21 cellular contexts compared by ENCODE assay signal in genomic region chr7:151634643-151635042, GRCh38.
"Had no signal": no experiment of that assay in that cellular context is flagged by ENCODE, and none has a peak within 500 bp of the region (broad histone marks: within the 10 kb centered on the region; RNA-seq: fewer than 3 reads in every experiment).

No MANE protein-coding gene starts in this region.

- H3K27me3 ChIP-seq: brain microvascular endothelial cell had no signal

- H3K9me3 Mint-ChIP-seq: activated CD4-positive, alpha-beta T cell treated with anti-CD3 and anti-CD28 coated beads, Interleukin-2, amount 10 ng/mL, durations not matched to agents 24 days and 14 days had no signal

- H3K4me3 Mint-ChIP-seq: activated B cell treated with CpG ODN at 0.5 μM for 24 hours; activated CD4-positive, alpha-beta T cell treated with anti-CD3 and anti-CD28 coated beads, Interleukin-2, amount 10 ng/mL, durations not matched to agents 24 days and 14 days; activated CD8-positive, alpha-beta memory T cell treated with anti-CD3 and anti-CD28 coated beads, Interleukin-2, amount 10 ng/mL, durations not matched to agents 7 days and 5 days; activated T-cell treated with anti-CD3 and anti-CD28 coated beads, Interleukin-2, amount 50 U/mL, for 4 hours had no signal

- H3K27ac ChIP-seq: brain microvascular endothelial cell had no signal

- H3K27ac Mint-ChIP-seq: activated B cell treated with CpG ODN at 0.5 μM for 24 hours; activated CD4-positive, alpha-beta T cell treated with anti-CD3 and anti-CD28 coated beads, Interleukin-2, amount 10 ng/mL, durations not matched to agents 24 days and 14 days; activated CD8-positive, alpha-beta memory T cell treated with anti-CD3 and anti-CD28 coated beads, Interleukin-2, amount 10 ng/mL, durations not matched to agents 7 days and 5 days had no signal

- ATAC-seq: activated CD8-positive, alpha-beta memory T cell treated with anti-CD3 and anti-CD28 coated beads, Interleukin-2, amount 10 ng/mL, durations not matched to agents 7 days and 5 days; activated T-cell treated with anti-CD3 and anti-CD28 coated beads, Interleukin-2, amount 50 U/mL, for 4 hours had no signal

- DNase-seq: activated B cell treated with CpG ODN at 0.5 μM for 24 hours; activated CD4-positive, alpha-beta T cell treated with anti-CD3 and anti-CD28 coated beads for 1 hour; activated CD4-positive, alpha-beta T cell treated with anti-CD3 and anti-CD28 coated beads, Interleukin-2, amount 10 ng/mL, durations not matched to agents 24 days and 14 days; activated CD4-positive, alpha-beta T cell treated with anti-CD3 and anti-CD28 coated beads, Interleukin-2, amount 50 U/mL, for 48 hours; activated CD8-positive, alpha-beta memory T cell treated with anti-CD3 and anti-CD28 coated beads, Interleukin-2, amount 10 ng/mL, durations not matched to agents 7 days and 5 days; activated effector memory CD4-positive, alpha-beta T cell treated with anti-CD3 and anti-CD28 coated beads, Interleukin-2, amount 50 U/mL, for 16 hours; activated naive CD4-positive, alpha-beta T cell treated with anti-CD3 and anti-CD28 coated beads, Interleukin-2, amount 50 U/mL, for 16 hours; activated T-cell treated with anti-CD3 and anti-CD28 coated beads, Interleukin-2, amount 50 U/mL, for 4 hours; amygdala; brain microvascular endothelial cell; MM.1S; NCI-H1105; NCI-H1436; NCI-H1694 treated with DMSO at 0.1 percent for 48 hours; NCI-H2029 treated with DMSO at 0.1 percent for 48 hours; NCI-H345; NCI-H510A treated with DMSO at 0.1 percent for 48 hours; NCI-H69; SIG-M5; T-helper 2 cell; T1000 had no signal

- H3K27me3 Mint-ChIP-seq: activated B cell treated with CpG ODN at 0.5 μM for 24 hours; activated CD8-positive, alpha-beta memory T cell treated with anti-CD3 and anti-CD28 coated beads, Interleukin-2, amount 10 ng/mL, durations not matched to agents 7 days and 5 days had no signal

- H3K36me3 ChIP-seq: brain microvascular endothelial cell had no signal
